In the genomic region with DNA sequence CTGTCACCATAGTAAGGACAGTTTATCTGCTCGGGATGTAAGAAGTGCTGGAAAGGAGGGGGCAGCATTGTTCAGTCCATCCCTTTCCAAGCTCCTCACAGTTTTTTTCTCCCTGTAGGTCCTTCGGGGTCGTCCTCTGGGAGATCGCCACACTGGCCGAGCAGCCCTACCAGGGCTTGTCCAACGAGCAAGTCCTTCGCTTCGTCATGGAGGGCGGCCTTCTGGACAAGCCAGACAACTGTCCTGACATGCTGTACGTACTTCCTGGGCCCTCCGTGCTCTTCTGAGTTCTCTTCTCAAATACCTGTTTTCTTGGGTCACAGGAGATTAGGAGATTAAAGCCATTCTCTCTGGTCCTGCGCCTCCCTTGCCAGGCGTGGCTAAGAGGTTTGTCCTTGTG, we compare ENCODE assay signal across 1 cellular context.
TF ChIP-seq lines count a peak whose summit lies in the region.

No MANE protein-coding gene starts in this region.

TF ChIP-seq in SK-N-SH, 30 proteins besides CTCF, POLR2A, EP300 and RAD21 (continued from another document):
- TF ChIP-seq, protein P1, sequence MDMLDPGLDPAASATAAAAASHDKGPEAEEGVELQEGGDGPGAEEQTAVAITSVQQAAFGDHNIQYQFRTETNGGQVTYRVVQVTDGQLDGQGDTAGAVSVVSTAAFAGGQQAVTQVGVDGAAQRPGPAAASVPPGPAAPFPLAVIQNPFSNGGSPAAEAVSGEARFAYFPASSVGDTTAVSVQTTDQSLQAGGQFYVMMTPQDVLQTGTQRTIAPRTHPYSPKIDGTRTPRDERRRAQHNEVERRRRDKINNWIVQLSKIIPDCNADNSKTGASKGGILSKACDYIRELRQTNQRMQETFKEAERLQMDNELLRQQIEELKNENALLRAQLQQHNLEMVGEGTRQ (IDR thresholded peaks at IDR 0.05; ENCODE audit: borderline replicate concordance, low read depth, low read length) = no peak
- TF ChIP-seq EZH2phosphoT487 (IDR thresholded peaks at IDR 0.05; ENCODE audit: borderline replicate concordance, low read depth) (no peak), NFIC (IDR thresholded peaks at IDR 0.05; ENCODE audit: borderline replicate concordance) (no peak), SIN3A (IDR thresholded peaks at IDR 0.05; ENCODE audit: borderline replicate concordance, low read depth, low read length) (no peak), MEF2A (IDR thresholded peaks at IDR 0.05; ENCODE audit: borderline replicate concordance, low read depth) (no peak), CHD2 (IDR thresholded peaks at IDR 0.05; ENCODE audit: low read length, partially characterized antibody) (no peak), GATA2 (CRISPR knock-in tag; IDR thresholded peaks at IDR 0.05) (no peak), POLR2AphosphoS5 (IDR thresholded peaks at IDR 0.05; ENCODE audit: low read depth, low read length) (no peak), RFX5 (IDR thresholded peaks at IDR 0.05; ENCODE audit: low read length) (no peak), RCOR1 (IDR thresholded peaks at IDR 0.05; ENCODE audit: low read length) (no peak), SMC3 (IDR thresholded peaks at IDR 0.05; ENCODE audit: low read depth, low read length) (no peak)
- TF ChIP-seq, protein P2, sequence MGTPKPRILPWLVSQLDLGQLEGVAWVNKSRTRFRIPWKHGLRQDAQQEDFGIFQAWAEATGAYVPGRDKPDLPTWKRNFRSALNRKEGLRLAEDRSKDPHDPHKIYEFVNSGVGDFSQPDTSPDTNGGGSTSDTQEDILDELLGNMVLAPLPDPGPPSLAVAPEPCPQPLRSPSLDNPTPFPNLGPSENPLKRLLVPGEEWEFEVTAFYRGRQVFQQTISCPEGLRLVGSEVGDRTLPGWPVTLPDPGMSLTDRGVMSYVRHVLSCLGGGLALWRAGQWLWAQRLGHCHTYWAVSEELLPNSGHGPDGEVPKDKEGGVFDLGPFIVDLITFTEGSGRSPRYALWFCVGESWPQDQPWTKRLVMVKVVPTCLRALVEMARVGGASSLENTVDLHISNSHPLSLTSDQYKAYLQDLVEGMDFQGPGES (IDR thresholded peaks at IDR 0.05; ENCODE audit: low read depth, low read length) = no peak
- TF ChIP-seq, protein P3, sequence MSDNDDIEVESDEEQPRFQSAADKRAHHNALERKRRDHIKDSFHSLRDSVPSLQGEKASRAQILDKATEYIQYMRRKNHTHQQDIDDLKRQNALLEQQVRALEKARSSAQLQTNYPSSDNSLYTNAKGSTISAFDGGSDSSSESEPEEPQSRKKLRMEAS (IDR thresholded peaks at IDR 0.05; ENCODE audit: low read depth) = no peak
- TF ChIP-seq, protein P4, sequence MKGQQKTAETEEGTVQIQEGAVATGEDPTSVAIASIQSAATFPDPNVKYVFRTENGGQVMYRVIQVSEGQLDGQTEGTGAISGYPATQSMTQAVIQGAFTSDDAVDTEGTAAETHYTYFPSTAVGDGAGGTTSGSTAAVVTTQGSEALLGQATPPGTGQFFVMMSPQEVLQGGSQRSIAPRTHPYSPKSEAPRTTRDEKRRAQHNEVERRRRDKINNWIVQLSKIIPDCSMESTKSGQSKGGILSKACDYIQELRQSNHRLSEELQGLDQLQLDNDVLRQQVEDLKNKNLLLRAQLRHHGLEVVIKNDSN (IDR thresholded peaks at IDR 0.05; ENCODE audit: borderline replicate concordance, low read depth) = no peak
- TF ChIP-seq, protein P5, sequence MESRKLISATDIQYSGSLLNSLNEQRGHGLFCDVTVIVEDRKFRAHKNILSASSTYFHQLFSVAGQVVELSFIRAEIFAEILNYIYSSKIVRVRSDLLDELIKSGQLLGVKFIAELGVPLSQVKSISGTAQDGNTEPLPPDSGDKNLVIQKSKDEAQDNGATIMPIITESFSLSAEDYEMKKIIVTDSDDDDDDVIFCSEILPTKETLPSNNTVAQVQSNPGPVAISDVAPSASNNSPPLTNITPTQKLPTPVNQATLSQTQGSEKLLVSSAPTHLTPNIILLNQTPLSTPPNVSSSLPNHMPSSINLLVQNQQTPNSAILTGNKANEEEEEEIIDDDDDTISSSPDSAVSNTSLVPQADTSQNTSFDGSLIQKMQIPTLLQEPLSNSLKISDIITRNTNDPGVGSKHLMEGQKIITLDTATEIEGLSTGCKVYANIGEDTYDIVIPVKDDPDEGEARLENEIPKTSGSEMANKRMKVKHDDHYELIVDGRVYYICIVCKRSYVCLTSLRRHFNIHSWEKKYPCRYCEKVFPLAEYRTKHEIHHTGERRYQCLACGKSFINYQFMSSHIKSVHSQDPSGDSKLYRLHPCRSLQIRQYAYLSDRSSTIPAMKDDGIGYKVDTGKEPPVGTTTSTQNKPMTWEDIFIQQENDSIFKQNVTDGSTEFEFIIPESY (IDR thresholded peaks at IDR 0.05; ENCODE audit: borderline replicate concordance, low read depth) = no peak
